8 cellular contexts compared by ENCODE assay signal in the genomic region with DNA sequence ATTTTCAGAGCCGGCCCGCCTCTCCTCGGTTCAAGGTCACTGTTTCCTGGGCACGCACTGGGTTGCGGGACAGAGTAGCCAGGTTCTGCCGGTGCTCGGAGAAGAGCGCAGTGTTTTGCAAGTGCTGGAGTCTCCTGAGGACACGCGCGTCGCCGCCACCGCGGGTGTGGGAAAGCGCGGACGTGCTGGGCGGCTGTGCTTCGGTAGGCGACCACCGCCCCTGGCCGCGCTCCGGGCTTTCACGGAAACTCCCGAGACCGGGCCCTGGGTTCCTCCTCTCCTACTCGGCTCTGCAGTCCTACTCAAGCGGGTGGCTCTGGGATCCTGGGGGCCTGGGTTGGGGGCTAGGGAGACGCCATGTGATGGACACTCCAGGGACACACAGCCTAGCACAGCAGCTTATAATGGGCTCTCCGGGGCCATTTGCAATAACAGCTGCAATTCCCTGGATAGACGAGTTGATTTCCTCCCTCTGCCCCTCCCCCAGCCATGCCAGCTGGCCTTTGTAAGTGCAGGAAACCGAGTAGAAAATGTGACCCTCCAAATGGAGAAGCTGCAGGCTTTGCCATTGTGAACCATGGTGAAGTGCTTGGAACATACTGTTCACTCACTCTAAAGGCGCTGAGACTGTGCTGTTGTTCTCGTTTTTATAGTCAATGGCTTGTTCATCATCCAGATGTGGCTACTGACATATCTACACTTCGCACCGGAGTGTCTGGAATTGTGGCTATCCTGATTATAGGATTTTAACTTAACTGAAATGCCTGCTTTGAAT. TPM values are rescaled to one million over a fixed set of nuclear protein-coding genes. Genes with fewer than 3 reads are reported as not detected.
DNase-seq lines count a peak whose midpoint lies in the region; ATAC-seq and TF ChIP-seq lines count a peak whose summit lies in the region.

No MANE protein-coding gene starts in this region.

- intact Hi-C loops in CD4-positive, alpha-beta T cell (cut with DNase I, micrococcal nuclease), result no loop called here
- intact Hi-C loops in adrenal gland (cut with DNase I), result no loop called here
- intact Hi-C loops in spleen (cut with DNase I; ENCODE audit: low total_unique reads), result no loop called here

- H3K36me3 ChIP-seq in adrenal gland (replicated peaks in 1 of 2) (no peaks in the 10 kb centered on the region), kidney epithelial cell (ENCODE audit: control insufficient read depth, insufficient read depth, low read length) (no peaks in the 10 kb centered on the region), spleen (peaks cover 0 to 2% (median 0%) of the 10 kb centered on the region in 6 donors)

- POLR2A ChIA-PET in CD4-positive, alpha-beta T cell (lab: Charles Lee), result interaction anchor here (1.3 to 3.2 kb wide), 2 partner anchors 11 to 13 kb away, joined by 5 to 18 read pairs; a partner anchor contains a TSS

- CTCF ChIA-PET in CD4-positive, alpha-beta T cell (lab: Charles Lee), result interaction anchor here (1.1 kb wide), 1 partner anchor 43 kb away, joined by 3 read pairs; no protein-coding TSS in a partner anchor

- 21 to 33% (median 25%) methylated on average over 26 to 38 of the region's 38 CpGs for WGBS in adrenal gland, 4 donors
- WGBS in spleen, 5 donors, result 5 to 9% (median 6%) methylated on average over 26 to 38 of the region's 38 CpGs

- no peak for ATAC-seq in CD4-positive, alpha-beta T cell (ENCODE audit: poor library complexity)
- ATAC-seq in HG02870 (IDR thresholded peaks at IDR 0.05; ENCODE audit: unreplicated experiment), result no peak
- no peak for ATAC-seq in GM21526 (IDR thresholded peaks at IDR 0.05; ENCODE audit: low FRiP score, unreplicated experiment)

- peaks cover 41% of the 10 kb centered on the region for H3K4me1 Mint-ChIP-seq in CD4-positive, alpha-beta T cell (ENCODE audit: low read depth)

- H3K27me3 ChIP-seq in CD4-positive, alpha-beta T cell (ENCODE audit: control insufficient read depth, insufficient read depth, low read length), result no peaks in the 10 kb centered on the region
- H3K27me3 ChIP-seq in adrenal gland, result no peaks in the 10 kb centered on the region
- peaks cover 8% of the 10 kb centered on the region for H3K27me3 ChIP-seq in kidney epithelial cell (ENCODE audit: control insufficient read depth, insufficient read depth, low read length)
- H3K27me3 ChIP-seq in spleen (replicated peaks in 1 of 7), result no peaks in the 10 kb centered on the region

- TF ChIP-seq CTCF in CD4-positive, alpha-beta T cell (IDR thresholded peaks at IDR 0.05), result no peak
- TF ChIP-seq CTCF in adrenal gland (IDR thresholded peaks at IDR 0.05) (no peak), kidney epithelial cell (IDR thresholded peaks at IDR 0.05; ENCODE audit: insufficient read depth, low read length, poor library complexity, severe bottlenecking) (no peak), spleen (IDR thresholded peaks at IDR 0.05 in 8 of 11, conservative IDR thresholded peaks at IDR 0.05 in 3 of 11) (no peak)

- no peaks in the 10 kb centered on the region for H3K27me3 Mint-ChIP-seq in CD4-positive, alpha-beta T cell

- H3K9me3 ChIP-seq in CD4-positive, alpha-beta T cell (ENCODE audit: control insufficient read depth, low read length), result no peaks in the 10 kb centered on the region
- H3K9me3 ChIP-seq in adrenal gland (replicated peaks in 1 of 3), result no peaks in the 10 kb centered on the region
- H3K9me3 ChIP-seq in spleen, result no peaks in the 10 kb centered on the region

- no peak overlapping the region for H3K27ac ChIP-seq in CD4-positive, alpha-beta T cell (ENCODE audit: low read depth, low read length)
- H3K27ac ChIP-seq in adrenal gland (peak overlapping the region in 2 of 5 donors; percentile 97 to 98), spleen (peak overlapping the region; percentile 98 to 99 (median 99))

- TF ChIP-seq POLR2A in adrenal gland (IDR thresholded peaks at IDR 0.05), result no peak
- TF ChIP-seq POLR2A in spleen (IDR thresholded peaks at IDR 0.05), result no peak

- peak overlapping the region; percentile 89 for H3K27ac Mint-ChIP-seq in CD4-positive, alpha-beta T cell

- H3K9me3 Mint-ChIP-seq in CD4-positive, alpha-beta T cell, result no peaks in the 10 kb centered on the region

- peak in 1 of 10 experiments; percentile 12 for DNase-seq in CD4-positive, alpha-beta T cell
- DNase-seq in NCI-H187 treated with DMSO at 0.1 percent for 48 hours (lab: John Stamatoyannopoulos, UW), result peak; percentile 8
- peak; percentile 38 to 78 (median 50) for DNase-seq in adrenal gland
- no peak for DNase-seq in kidney epithelial cell (ENCODE audit: low read depth)
- peak; percentile 88 for DNase-seq in spleen
- DNase-seq in OCI-M2 (lab: John Stamatoyannopoulos, UW; ENCODE audit: unreplicated experiment), result no peak

- peaks cover 19% of the 10 kb centered on the region for H3K36me3 Mint-ChIP-seq in CD4-positive, alpha-beta T cell (ENCODE audit: low read depth)

- peak overlapping the region; percentile 97 for H3K4me3 Mint-ChIP-seq in CD4-positive, alpha-beta T cell

- H3K4me3 ChIP-seq in adrenal gland (peak overlapping the region in 2 of 4 donors; percentile 8 to 96), kidney epithelial cell (ENCODE audit: low read depth, low read length) (peak overlapping the region; percentile 8), spleen (peak overlapping the region; percentile 53 to 96 (median 87))

- H3K4me1 ChIP-seq in adrenal gland (replicated peaks in 1 of 2) (peaks cover 10 to 29% of the 10 kb centered on the region in 2 donors), spleen (peaks cover 17 to 66% (median 39%) of the 10 kb centered on the region in 6 donors)

RNA-seq across cellular contexts. Expression of a gene that starts 2.1 kb away (rescaled TPM):
- total RNA-seq in CD4-positive, alpha-beta T cell, result 10 to 100 TPM; 45.2 to 45.5 TPM
- total RNA-seq in adrenal gland (10 to 100 TPM in 2 of 8 donors, 1 to 10 TPM in 6; 2.0 to 11.1 (median 8.3) TPM), kidney epithelial cell (2.4 and 2.6 TPM in 2 replicates), spleen (10 to 100 TPM; 13.3 to 27.2 (median 21.5) TPM)
- polyA plus RNA-seq in adrenal gland (1 to 10 TPM; 1.3 to 2.7 (median 2.3) TPM), spleen (1 to 10 TPM; 6.0 to 7.8 (median 7.7) TPM)

RNA-seq across cellular contexts. Expression of a gene that starts 13.3 kb away (rescaled TPM):
- total RNA-seq in CD4-positive, alpha-beta T cell, result 10 to 100 TPM; 27.0 to 27.6 TPM
- 10 to 100 TPM in 5 of 8 donors, 1 to 10 TPM in 3; 3.4 to 17.9 (median 11.0) TPM for total RNA-seq in adrenal gland
- polyA plus RNA-seq in adrenal gland, result 1 to 10 TPM; 2.8 to 4.1 (median 3.3) TPM
- 10.7 and 13.6 TPM in 2 replicates for total RNA-seq in kidney epithelial cell
- total RNA-seq in spleen, result 10 to 100 TPM; 28.3 to 75.6 (median 46.3) TPM
- polyA plus RNA-seq in spleen, result 10 to 100 TPM; 12.3 to 19.9 (median 14.3) TPM

RNA-seq across cellular contexts. Expression of a gene that starts 28.8 kb away (rescaled TPM):
- total RNA-seq in CD4-positive, alpha-beta T cell, result 1 to 10 TPM; 6.9 to 8.8 TPM
- total RNA-seq in adrenal gland (10 to 100 TPM in 1 of 8 donors, 1 to 10 TPM in 7; 4.3 to 15.0 (median 6.8) TPM), kidney epithelial cell (5.3 and 5.4 TPM in 2 replicates), spleen (10 to 100 TPM; 17.5 to 35.3 (median 27.5) TPM)
- polyA plus RNA-seq in adrenal gland (1 to 10 TPM; 1.7 to 7.6 (median 2.2) TPM), spleen (1 to 10 TPM; 3.1 to 7.4 (median 5.1) TPM)

Comparison
In these comparisons a context has a peak if more than half of its experiments do, and no peak if none do; other contexts are left out.
1. DNase-seq: peak in NCI-H187 treated with DMSO at 0.1 percent for 48 hours (single experiment), adrenal gland (7 of 7) and spleen (single experiment); none in kidney epithelial cell (single experiment) and OCI-M2 (single experiment).